ENCODE assay signal across 8 cellular contexts in genomic region chr1:39657923-39658485, GRCh38. TPM values are rescaled to one million over a fixed set of nuclear protein-coding genes. Genes with fewer than 3 reads are reported as not detected.
DNase-seq lines count a peak whose midpoint lies in the region; ATAC-seq lines count a peak whose summit lies in the region.

No MANE protein-coding gene starts in this region.

- H3K79me2 ChIP-seq in GM23248 (ENCODE audit: insufficient read depth), result no peaks in the 10 kb centered on the region

- DNase-seq in Ammon's horn (ENCODE audit: low spot score) (peak; percentile 64), GM23248 (peak; percentile 76), NCI-H446 (lab: John Stamatoyannopoulos, UW) (peak; percentile 20 to 70), dermis blood vessel endothelial cell (peak; percentile 71), medulla oblongata (ENCODE audit: extremely low spot score) (peak; percentile 72)
- peak; percentile 66 for DNase-seq in activated CD4-positive, CD25-positive, alpha-beta regulatory T cell treated with anti-CD3 and anti-CD28 coated beads, Interleukin-2, amount 50 U/mL, for 72 hours
- DNase-seq in stimulated activated CD8-positive, alpha-beta memory T cell treated with anti-CD3 and anti-CD28 coated beads, Interleukin-4, amount 100 ng/mL, for 24 hours (ENCODE audit: low read depth), result peak; percentile 32

- 0 out of 2 replicates have a peak, but pooled peaks cover 5% of the 10 kb centered on the region for H3F3A ChIP-seq in GM23248 (ENCODE audit: insufficient read depth)

- no peaks in the 10 kb centered on the region for H3K9me2 ChIP-seq in GM23248 (ENCODE audit: insufficient read depth)

- 0 out of 2 replicates have a peak, but pooled peaks cover 19% of the 10 kb centered on the region for H3K27me3 ChIP-seq in GM23248 (replicated peaks; ENCODE audit: insufficient read depth)

- in situ Hi-C loops in GM23248 (cut with MboI), result no loop called here

- H3K9me3 ChIP-seq in GM23248 (ENCODE audit: low read depth), result no peaks in the 10 kb centered on the region

- no peak overlapping the region for H3K4me3 ChIP-seq in GM23248

- H3K4me1 ChIP-seq in GM23248 (ENCODE audit: insufficient read depth), result no peaks in the 10 kb centered on the region

- ATAC-seq in GM21528 (IDR thresholded peaks at IDR 0.05; ENCODE audit: low FRiP score, unreplicated experiment), result no peak

- H3K27ac ChIP-seq in GM23248, result no peak overlapping the region

- 17 to 21% methylated on average over 6 of the region's 6 CpGs for WGBS in GM23248 (ENCODE audit: low coverage in 1 of 2, low lambda C conversion rate in 2 of 2, missing lambda C conversion rate in 2 of 2), 2 experiments

- no peak overlapping the region for H3K9ac ChIP-seq in GM23248

- no peaks in the 10 kb centered on the region for H3K36me3 ChIP-seq in GM23248 (ENCODE audit: low read depth)

- H2AFZ ChIP-seq in GM23248, result peak overlapping the region; percentile 57; the same call in 1 of the 2 replicates

- H4K20me1 ChIP-seq in GM23248 (ENCODE audit: insufficient read depth), result no peaks in the 10 kb centered on the region

- H3K4me2 ChIP-seq in GM23248 (ENCODE audit: unreplicated experiment), result no peak overlapping the region

RNA-seq across cellular contexts. Expression of gene NT5C1A, which starts 13.9 kb away (rescaled TPM):
- not detected in 2 replicates for total RNA-seq in GM23248 (2014; rRNA removed; shearing (Covaris generic))
- not detected in 2 replicates for polyA plus RNA-seq in GM23248 (2016; fragmentation: Nextera tagmentation; extraction: Ambion mirVana)
- not detected in 2 replicates for total RNA-seq in dermis blood vessel endothelial cell

RNA-seq across cellular contexts. Expression of gene HEYL, which starts 18.6 kb away (rescaled TPM):
- not detected in 2 replicates for total RNA-seq in GM23248 (2014; rRNA removed; shearing (Covaris generic))
- not detected in 2 replicates for polyA plus RNA-seq in GM23248 (2016; fragmentation: Nextera tagmentation; extraction: Ambion mirVana)
- under 0.01 and 0.14 TPM in 2 replicates for total RNA-seq in dermis blood vessel endothelial cell

RNA-seq across cellular contexts. Expression of gene HPCAL4, which starts 33.2 kb away (rescaled TPM):
- not detected in 2 replicates for total RNA-seq in GM23248 (2014; rRNA removed; shearing (Covaris generic))
- polyA plus RNA-seq in GM23248 (2016; fragmentation: Nextera tagmentation; extraction: Ambion mirVana), result not detected in 2 replicates
- under 0.01 TPM in 1 of 2 replicates, not detected in the other for total RNA-seq in dermis blood vessel endothelial cell
